30 cellular contexts compared by ENCODE assay signal in genomic region chr21:42254631-42255030, GRCh38. TPM values are rescaled to one million over a fixed set of nuclear protein-coding genes. Genes with fewer than 3 reads are reported as not detected.
DNase-seq lines count a peak whose midpoint lies in the region; ATAC-seq and TF ChIP-seq lines count a peak whose summit lies in the region.
"Had no signal": no experiment of that assay in that cellular context is flagged by ENCODE, and none has a peak within 500 bp of the region (broad histone marks: within the 10 kb centered on the region; RNA-seq: fewer than 3 reads in every experiment).

No MANE protein-coding gene starts in this region.

- H3K4me1 ChIP-seq in CD4-positive, CD25-positive, alpha-beta regulatory T cell (ENCODE audit: control insufficient read depth, insufficient read depth, low read length, poor library complexity, severe bottlenecking): peaks cover 5% of the 10 kb centered on the region
- H3K4me1 ChIP-seq in right cardiac atrium (ENCODE audit: control insufficient read depth, insufficient read depth, low read length): peaks cover 2% of the 10 kb centered on the region

- DNase-seq in CD4-positive, CD25-positive, alpha-beta regulatory T cell: no peak
- no peak for DNase-seq in activated B cell treated with CpG ODN at 0.5 μM for 24 hours
- peak; percentile 63 to 64 for DNase-seq in hippocampal formation (lab: John Stamatoyannopoulos, UW)
- DNase-seq in nucleus accumbens (lab: John Stamatoyannopoulos, UW): peak in 42 of 56 donors; percentile 18 to 82 (median 60)
- no peak for DNase-seq in right cardiac atrium
- no peak for DNase-seq in stimulated activated naive CD4-positive, alpha-beta T cell (lab: John Stamatoyannopoulos, UW)
- DNase-seq in NCI-H82 treated with DMSO at 0.1 percent for 48 hours (lab: John Stamatoyannopoulos, UW; ENCODE audit: unreplicated experiment): no peak
- DNase-seq in NOMO-1 (lab: John Stamatoyannopoulos, UW; ENCODE audit: unreplicated experiment in 2 of 2): no peak
- DNase-seq: activated CD4-positive, alpha-beta T cell treated with anti-CD3 and anti-CD28 coated beads for 36 hours; activated CD8-positive, alpha-beta T cell treated with anti-CD3 and anti-CD28 coated beads, Interleukin-2, amount 10 ng/mL, durations not matched to agents 7 days and 5 days; activated gamma-delta T cell; activated T-cell treated with anti-CD3 and anti-CD28 coated beads for 4 hours; body of pancreas; effector CD8-positive, alpha-beta T cell; erythroblast; foreskin fibroblast; GOT3; heart right ventricle; left cardiac atrium; mammary epithelial cell; MV-4-11; NCI-H1694; NCI-H446 treated with DMSO at 0.1 percent for 48 hours; occipital lobe; PC-9; upper lobe of left lung had no signal

- H3K36me3 Mint-ChIP-seq in CD4-positive, CD25-positive, alpha-beta regulatory T cell: peaks cover 7% of the 10 kb centered on the region
- H3K36me3 Mint-ChIP-seq in activated B cell treated with CpG ODN at 0.5 μM for 24 hours (ENCODE audit: low read depth): peaks cover 5% of the 10 kb centered on the region

- no peaks in the 10 kb centered on the region for H3K9me3 ChIP-seq in CD4-positive, CD25-positive, alpha-beta regulatory T cell (ENCODE audit: control insufficient read depth in 2 of 2, low read length in 2 of 2)
- H3K9me3 ChIP-seq in right cardiac atrium (ENCODE audit: control insufficient read depth, low read length): no peaks in the 10 kb centered on the region
- H3K9me3 ChIP-seq: body of pancreas, heart right ventricle, upper lobe of left lung had no signal

- no peaks in the 10 kb centered on the region for H3K27me3 ChIP-seq in CD4-positive, CD25-positive, alpha-beta regulatory T cell (ENCODE audit: control insufficient read depth, insufficient read depth, low read length)
- no peaks in the 10 kb centered on the region for H3K27me3 ChIP-seq in right cardiac atrium (ENCODE audit: control insufficient read depth, insufficient read depth)
- H3K27me3 ChIP-seq: body of pancreas, heart right ventricle, upper lobe of left lung had no signal

- no peak for ATAC-seq in CD4-positive, CD25-positive, alpha-beta regulatory T cell (ENCODE audit: low read depth in 2 of 2)
- ATAC-seq in activated B cell treated with CpG ODN at 0.5 μM for 24 hours (ENCODE audit: low read depth): no peak
- no peak for ATAC-seq in right cardiac atrium
- ATAC-seq: activated CD4-positive, alpha-beta T cell treated with anti-CD3 and anti-CD28 coated beads for 36 hours; activated CD8-positive, alpha-beta T cell treated with anti-CD3 and anti-CD28 coated beads, Interleukin-2, amount 10 ng/mL, durations not matched to agents 7 days and 5 days; body of pancreas; heart right ventricle; HepG2; left cardiac atrium had no signal

- WGBS in right cardiac atrium: 81% methylated on average over 7 of the region's 7 CpGs

- no peak overlapping the region for H3K4me3 Mint-ChIP-seq in CD4-positive, CD25-positive, alpha-beta regulatory T cell
- H3K4me3 Mint-ChIP-seq in activated B cell treated with CpG ODN at 0.5 μM for 24 hours: no peak overlapping the region
- H3K4me3 Mint-ChIP-seq: activated CD4-positive, alpha-beta T cell treated with anti-CD3 and anti-CD28 coated beads for 36 hours; activated CD8-positive, alpha-beta T cell treated with anti-CD3 and anti-CD28 coated beads, Interleukin-2, amount 10 ng/mL, durations not matched to agents 7 days and 5 days; CD14-positive monocyte; T-helper 2 cell treated with Interferon-gamma antibody and Interleukin-4, amounts not matched to agents 5 μg/mL and 100 μg/mL, for 36 hours had no signal

- H3K27me3 Mint-ChIP-seq in CD4-positive, CD25-positive, alpha-beta regulatory T cell: no peaks in the 10 kb centered on the region
- H3K27me3 Mint-ChIP-seq in activated B cell treated with CpG ODN at 0.5 μM for 24 hours: no peaks in the 10 kb centered on the region
- H3K27me3 Mint-ChIP-seq: activated CD4-positive, alpha-beta T cell treated with anti-CD3 and anti-CD28 coated beads for 36 hours had no signal

- H3K27ac Mint-ChIP-seq in CD4-positive, CD25-positive, alpha-beta regulatory T cell: peak overlapping the region in 2 of 3 donors; percentile 51 to 74
- H3K27ac Mint-ChIP-seq in activated B cell treated with CpG ODN at 0.5 μM for 24 hours: peak overlapping the region; percentile 12
- H3K27ac Mint-ChIP-seq: activated CD4-positive, alpha-beta T cell treated with anti-CD3 and anti-CD28 coated beads for 36 hours; activated CD8-positive, alpha-beta T cell treated with anti-CD3 and anti-CD28 coated beads, Interleukin-2, amount 10 ng/mL, durations not matched to agents 7 days and 5 days; T-helper 2 cell treated with Interferon-gamma antibody and Interleukin-4, amounts not matched to agents 5 μg/mL and 100 μg/mL, for 36 hours had no signal

- peaks cover 0 to 46% (median 38%) of the 10 kb centered on the region in 4 donors for H3K4me1 Mint-ChIP-seq in CD4-positive, CD25-positive, alpha-beta regulatory T cell
- H3K4me1 Mint-ChIP-seq in activated B cell treated with CpG ODN at 0.5 μM for 24 hours: peaks cover 63% of the 10 kb centered on the region

- POLR2A ChIA-PET in activated B cell treated with CpG ODN at 0.5 μM for 24 hours (lab: Charles Lee): no interaction called here

- intact Hi-C loops in activated B cell treated with CpG ODN at 0.5 μM for 24 hours (cut with micrococcal nuclease): loop anchor here (5.0 kb wide), 1 partner anchor 437 kb away; no protein-coding TSS in a partner anchor
- intact Hi-C loops in right cardiac atrium (cut with DNase I): loop anchor here in 2 of 4 donors (10.0 kb wide), 1 partner anchor 90 kb away; no protein-coding TSS in a partner anchor

- no peaks in the 10 kb centered on the region for H3K9me3 Mint-ChIP-seq in CD4-positive, CD25-positive, alpha-beta regulatory T cell
- H3K9me3 Mint-ChIP-seq in activated B cell treated with CpG ODN at 0.5 μM for 24 hours: no peaks in the 10 kb centered on the region
- H3K9me3 Mint-ChIP-seq: CD14-positive monocyte; T-helper 2 cell treated with Interferon-gamma antibody and Interleukin-4, amounts not matched to agents 5 μg/mL and 100 μg/mL, for 36 hours had no signal

- TF ChIP-seq CTCF in activated B cell treated with CpG ODN at 0.5 μM for 24 hours (IDR thresholded peaks at IDR 0.05): no peak

- no peak overlapping the region for H3K27ac ChIP-seq in CD4-positive, CD25-positive, alpha-beta regulatory T cell (ENCODE audit: insufficient read depth, low read length, poor library complexity, severe bottlenecking)
- H3K27ac ChIP-seq in right cardiac atrium (ENCODE audit: low read length): no peak overlapping the region
- H3K27ac ChIP-seq: body of pancreas, heart right ventricle, PC-9, upper lobe of left lung had no signal

- CTCF ChIA-PET in activated B cell treated with CpG ODN at 0.5 μM for 24 hours (lab: Charles Lee): interaction anchor here (1.1 to 3.9 kb wide), 4 partner anchors 8 to 137 kb away, joined by 3 to 18 read pairs (median 3); no protein-coding TSS in a partner anchor

- no peaks in the 10 kb centered on the region for H3K36me3 ChIP-seq in CD4-positive, CD25-positive, alpha-beta regulatory T cell (ENCODE audit: control insufficient read depth, insufficient read depth, low read length)
- H3K36me3 ChIP-seq: heart right ventricle, upper lobe of left lung had no signal

- H3K4me3 ChIP-seq in CD4-positive, CD25-positive, alpha-beta regulatory T cell (ENCODE audit: low read depth, low read length): no peak overlapping the region
- H3K4me3 ChIP-seq in right cardiac atrium (ENCODE audit: low read length): no peak overlapping the region
- H3K4me3 ChIP-seq: body of pancreas, heart right ventricle, PC-9, upper lobe of left lung had no signal

RNA-seq across cellular contexts. Expression of gene ABCG1, which starts 35.7 kb away (rescaled TPM):
- total RNA-seq in CD4-positive, CD25-positive, alpha-beta regulatory T cell: 86.3 TPM
- polyA plus RNA-seq in CD4-positive, CD25-positive, alpha-beta regulatory T cell: 10 to 100 TPM; 17.0 to 43.1 (median 23.5) TPM
- total RNA-seq in activated B cell treated with CpG ODN at 0.5 μM for 24 hours (2.3 and 3.4 TPM in 2 replicates), right cardiac atrium (10 to 100 TPM in 1 of 4 donors, 1 to 10 TPM in 3; 3.6 to 11.5 (median 5.8) TPM)
- 5.7 TPM for polyA plus RNA-seq in right cardiac atrium
- total RNA-seq: HepG2, LHCN-M2 had no signal

Comparison
In these comparisons a context has a peak if more than half of its experiments do, and no peak if none do; other contexts are left out.
1. DNase-seq: peak in hippocampal formation (2 of 2) and nucleus accumbens (42 of 56); none in CD4-positive, CD25-positive, alpha-beta regulatory T cell (0 of 3), activated B cell treated with CpG ODN at 0.5 μM for 24 hours (single experiment), right cardiac atrium (0 of 3), stimulated activated naive CD4-positive, alpha-beta T cell (0 of 6), NCI-H82 treated with DMSO at 0.1 percent for 48 hours (single experiment) and NOMO-1 (0 of 2).